Comparison of ENCODE assay signal across 35 cellular contexts in the genomic region with DNA sequence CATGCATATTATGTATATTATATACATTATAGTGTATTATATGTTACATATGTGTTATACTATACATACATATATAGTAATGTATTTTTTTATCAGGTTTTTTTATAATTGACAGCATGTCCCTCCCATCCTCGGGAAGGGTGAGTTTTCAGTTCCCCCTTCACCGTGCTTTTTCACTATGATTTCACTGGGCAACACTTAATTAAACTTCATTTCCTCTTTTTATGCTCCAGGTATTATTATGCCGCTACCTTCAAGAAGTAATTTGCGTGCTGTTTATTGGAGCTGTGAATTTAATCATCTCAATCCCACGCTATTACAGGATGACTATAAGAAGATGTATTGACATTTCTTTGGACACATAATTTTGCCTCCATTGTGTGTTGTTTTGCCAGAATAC.
"Had no signal": no experiment of that assay in that cellular context is flagged by ENCODE, and none has a peak within 500 bp of the region (broad histone marks: within the 10 kb centered on the region; RNA-seq: fewer than 3 reads in every experiment).

No MANE protein-coding gene starts in this region.

- H3K4me1 ChIP-seq: adrenal gland, breast epithelium had no signal

- H3K27ac ChIP-seq: adrenal gland, body of pancreas, brain microvascular endothelial cell, WERI-Rb-1 had no signal

- FAIRE-seq: astrocyte had no signal

- ATAC-seq: activated CD4-positive, alpha-beta T cell treated with anti-CD3 and anti-CD28 coated beads for 36 hours; activated CD4-positive, CD25-positive, alpha-beta regulatory T cell treated with anti-CD3 and anti-CD28 coated beads, Interleukin-2, amount 50 U/mL, for 24 hours; activated CD8-positive, alpha-beta memory T cell treated with anti-CD3 and anti-CD28 coated beads, Interleukin-2, amount 10 ng/mL, durations not matched to agents 7 days and 5 days; activated CD8-positive, alpha-beta T cell treated with anti-CD3 and anti-CD28 coated beads, Interleukin-2, amount 10 ng/mL, durations not matched to agents 7 days and 5 days; activated naive CD4-positive, alpha-beta T cell treated with anti-CD3 and anti-CD28 coated beads, Interleukin-2, amount 50 U/mL, for 72 hours; activated T-cell treated with anti-CD3 and anti-CD28 coated beads, Interleukin-2, amount 50 U/mL, for 4 hours; activated T-cell treated with anti-CD3 and anti-CD28 coated beads, Interleukin-2, amount 50 U/mL, for 72 hours; activated T-helper 17 cell treated with anti-CD3 and anti-CD28 coated beads, Interleukin-2, amount 50 U/mL, for 72 hours; body of pancreas; WTC11 had no signal

- H3K9me3 ChIP-seq: adrenal gland, body of pancreas, breast epithelium had no signal

- H3K36me3 ChIP-seq: adrenal gland, brain microvascular endothelial cell, breast epithelium, WERI-Rb-1 had no signal

- H3K27me3 ChIP-seq: adrenal gland, body of pancreas, brain microvascular endothelial cell, breast epithelium had no signal

- H3K4me3 ChIP-seq: adrenal gland, body of pancreas, breast epithelium had no signal

- DNase-seq: activated CD4-positive, alpha-beta memory T cell treated with anti-CD3 and anti-CD28 coated beads, Interleukin-2, amount 10 ng/mL, durations not matched to agents 7 days and 5 days; activated CD4-positive, alpha-beta T cell treated with anti-CD3 and anti-CD28 coated beads for 1 hour; activated CD4-positive, alpha-beta T cell treated with anti-CD3 and anti-CD28 coated beads for 36 hours; activated CD4-positive, alpha-beta T cell treated with anti-CD3 and anti-CD28 coated beads for 48 hours; activated CD4-positive, alpha-beta T cell treated with anti-CD3 and anti-CD28 coated beads, Interleukin-2, amount 10 ng/mL, durations not matched to agents 7 days and 5 days; activated CD4-positive, alpha-beta T cell treated with anti-CD3 and anti-CD28 coated beads, Interleukin-2, amount 50 U/mL, for 48 hours; activated CD4-positive, CD25-positive, alpha-beta regulatory T cell; activated CD8-positive, alpha-beta memory T cell treated with anti-CD3 and anti-CD28 coated beads for 24 hours; activated CD8-positive, alpha-beta memory T cell treated with anti-CD3 and anti-CD28 coated beads, Interleukin-2, amount 10 ng/mL, durations not matched to agents 7 days and 5 days; activated CD8-positive, alpha-beta memory T cell treated with anti-CD3 and anti-CD28 coated beads, Interleukin-2, amount 50 U/mL, for 48 hours; activated CD8-positive, alpha-beta T cell treated with anti-CD3 and anti-CD28 coated beads, Interleukin-2, amount 10 ng/mL, durations not matched to agents 7 days and 5 days; activated effector memory CD4-positive, alpha-beta T cell treated with anti-CD3 and anti-CD28 coated beads, Interleukin-2, amount 50 U/mL, for 16 hours; activated gamma-delta T cell treated with Interleukin-2 at 50 U/mL for 16 hours; activated naive CD4-positive, alpha-beta T cell; activated naive CD4-positive, alpha-beta T cell treated with anti-CD3 and anti-CD28 coated beads for 36 hours; activated naive CD4-positive, alpha-beta T cell treated with anti-CD3 and anti-CD28 coated beads, Interleukin-2, amount 50 U/mL, for 16 hours; activated naive CD8-positive, alpha-beta T cell treated with anti-CD3 and anti-CD28 coated beads for 36 hours; activated T-cell treated with anti-CD3 and anti-CD28 coated beads, Interleukin-2, amount 50 U/mL, for 4 hours; activated T-cell treated with anti-CD3 and anti-CD28 coated beads, Interleukin-2, amount 50 U/mL, for 72 hours; adrenal gland; amniotic stem cell; aorta; body of pancreas; brain microvascular endothelial cell; central memory CD4-positive, alpha-beta T cell; T-helper 1 cell; T-helper 2 cell; T-helper 9 cell; WERI-Rb-1 had no signal
